ENCODE assay signal across 17 cellular contexts in genomic region chr4:110139815-110140214, GRCh38. TPM values are rescaled to one million over a fixed set of nuclear protein-coding genes. Genes with fewer than 3 reads are reported as not detected.
A peak's percentile ranks its signal among the peaks of the same experiment; 100 is the strongest.
DNase-seq lines count a peak whose midpoint lies in the region; ATAC-seq and TF ChIP-seq lines count a peak whose summit lies in the region.
"Had no signal": no experiment of that assay in that cellular context is flagged by ENCODE, and none has a peak within 500 bp of the region (broad histone marks: within the 10 kb centered on the region; RNA-seq: fewer than 3 reads in every experiment).

No MANE protein-coding gene starts in this region.

- H2BK15ac ChIP-seq in mesenchymal stem cell (ENCODE audit: low read depth, poor library complexity, severe bottlenecking) = no peak overlapping the region

- H3K4me1 Mint-ChIP-seq in GM23338 (peaks cover 21% of the 10 kb centered on the region; the same call in 2 of the 3 replicates), WTC11 (peaks cover 19% of the 10 kb centered on the region), type B pancreatic cell (ENCODE audit: unreplicated experiment) (peaks cover 19% of the 10 kb centered on the region)

- H3K79me2 ChIP-seq in GM23338 (replicated peaks; ENCODE audit: insufficient read depth) = peaks cover 59% of the 10 kb centered on the region

- H3K4me3 Mint-ChIP-seq in GM23338 (no peak overlapping the region), WTC11 (no peak overlapping the region), type B pancreatic cell (peak overlapping the region; percentile 31)
- H3K4me3 Mint-ChIP-seq: CD8-positive, alpha-beta T cell had no signal

- 90% methylated on average over 3 of the region's 3 CpGs for WGBS in mesenchymal stem cell

- H3K9me3 ChIP-seq in mesenchymal stem cell (ENCODE audit: control insufficient read depth, low read length) (no peaks in the 10 kb centered on the region), gastrocnemius medialis (no peaks in the 10 kb centered on the region)
- H3K9me3 ChIP-seq: BLaER1 treated with 17β-estradiol and CSF1 and Interleukin-3, amounts not matched to agents 10 nM and 100 nM had no signal

- H3K36me3 Mint-ChIP-seq in GM23338 (ENCODE audit: low read depth) (peaks cover 10% of the 10 kb centered on the region), WTC11 (peaks cover 12% of the 10 kb centered on the region), type B pancreatic cell (peaks cover 7% of the 10 kb centered on the region)
- no peaks in the 10 kb centered on the region for H3K36me3 Mint-ChIP-seq in activated naive CD4-positive, alpha-beta T cell treated with anti-CD3 and anti-CD28 coated beads, Interleukin-2, amount 50 U/mL, for 72 hours
- H3K36me3 Mint-ChIP-seq: CD8-positive, alpha-beta T cell had no signal

- H3K79me1 ChIP-seq in mesenchymal stem cell (replicated peaks; ENCODE audit: low read length, poor library complexity, severe bottlenecking) = peaks cover 13% of the 10 kb centered on the region

- CTCF ChIA-PET in WTC11 (lab: Charles Lee) = no interaction called here

- no peak overlapping the region for H4K91ac ChIP-seq in mesenchymal stem cell (ENCODE audit: low read length)

- H3K27ac Mint-ChIP-seq in GM23338 (no peak overlapping the region; the same call in 1 of the 2 replicates), WTC11 (no peak overlapping the region), type B pancreatic cell (no peak overlapping the region)
- no peak overlapping the region for H3K27ac Mint-ChIP-seq in activated naive CD4-positive, alpha-beta T cell treated with anti-CD3 and anti-CD28 coated beads, Interleukin-2, amount 50 U/mL, for 72 hours
- H3K27ac Mint-ChIP-seq: CD8-positive, alpha-beta T cell had no signal

- DNase-seq in GM23338 (ENCODE audit: low spot score) (no peak), WTC11 (ENCODE audit: low spot score) (no peak), mesenchymal stem cell (no peak), type B pancreatic cell (ENCODE audit: extremely low spot score, unreplicated experiment) (no peak), gastrocnemius medialis (no peak), GF-D8 (lab: John Stamatoyannopoulos, UW) (no peak)
- DNase-seq in activated naive CD4-positive, alpha-beta T cell treated with anti-CD3 and anti-CD28 coated beads, Interleukin-2, amount 50 U/mL, for 72 hours (ENCODE audit: low spot score in 2 of 2) = no peak
- DNase-seq: CD8-positive, alpha-beta T cell; GOT3; KBM-7; NCI-H1105 treated with DMSO at 0.1 percent for 48 hours; NCI-H1694; OCI-M1; SHP77 had no signal

- H3F3A ChIP-seq in GM23338 (replicated peaks; ENCODE audit: low read depth) = no peaks in the 10 kb centered on the region

- H4K8ac ChIP-seq in mesenchymal stem cell (ENCODE audit: low read length) = peak overlapping the region; percentile 19

- no peak overlapping the region for H3K4ac ChIP-seq in mesenchymal stem cell (ENCODE audit: low read depth in 1 of 2, low read length in 2 of 2)

- H3K27me3 Mint-ChIP-seq in GM23338 (ENCODE audit: insufficient read depth, low read depth, poor library complexity) (no peaks in the 10 kb centered on the region), WTC11 (ENCODE audit: low read depth) (no peaks in the 10 kb centered on the region), type B pancreatic cell (no peaks in the 10 kb centered on the region)

- H3K9me3 Mint-ChIP-seq in GM23338 (no peaks in the 10 kb centered on the region), WTC11 (peaks cover 5% of the 10 kb centered on the region), type B pancreatic cell (peaks cover 8% of the 10 kb centered on the region)
- no peaks in the 10 kb centered on the region for H3K9me3 Mint-ChIP-seq in activated naive CD4-positive, alpha-beta T cell treated with anti-CD3 and anti-CD28 coated beads, Interleukin-2, amount 50 U/mL, for 72 hours
- H3K9me3 Mint-ChIP-seq: CD8-positive, alpha-beta T cell had no signal

- H4K20me1 ChIP-seq in GM23338 (replicated peaks; ENCODE audit: insufficient read depth) = peaks cover 7% of the 10 kb centered on the region; the same call in 1 of the 2 replicates
- H4K20me1 ChIP-seq: BLaER1 treated with 17β-estradiol and CSF1 and Interleukin-3, amounts not matched to agents 10 nM and 100 nM had no signal

- H3K27ac ChIP-seq in GM23338 (ENCODE audit: low read depth) (no peak overlapping the region), mesenchymal stem cell (ENCODE audit: low read length, poor library complexity, severe bottlenecking) (no peak overlapping the region), gastrocnemius medialis (no peak overlapping the region)
- H3K27ac ChIP-seq: BLaER1 treated with 17β-estradiol and CSF1 and Interleukin-3, amounts not matched to agents 10 nM and 100 nM; SK-N-MC had no signal

- no peak overlapping the region for H2BK120ac ChIP-seq in mesenchymal stem cell (ENCODE audit: low read depth, low read length)

- POLR2A ChIA-PET in WTC11 (lab: Charles Lee) = no interaction called here

- TF ChIP-seq CTCF in GM23338 (conservative IDR thresholded peaks at IDR 0.05; ENCODE audit: low read depth in 2 of 2) = no peak
- no peak for TF ChIP-seq CTCF in WTC11 (IDR thresholded peaks at IDR 0.05)
- TF ChIP-seq CTCF in type B pancreatic cell (conservative IDR thresholded peaks at IDR 0.05) = no peak
- TF ChIP-seq CTCF in gastrocnemius medialis (IDR thresholded peaks at IDR 0.05 in 4 of 5, conservative IDR thresholded peaks at IDR 0.05 in 1 of 5) = no peak

- H2AK5ac ChIP-seq in mesenchymal stem cell (ENCODE audit: low read length, severe bottlenecking) = no peak overlapping the region

- H3K9ac ChIP-seq in mesenchymal stem cell (ENCODE audit: low read length) = no peak overlapping the region
- H3K9ac ChIP-seq: BLaER1 treated with 17β-estradiol and CSF1 and Interleukin-3, amounts not matched to agents 10 nM and 100 nM had no signal

- H3K4me3 ChIP-seq in GM23338 (no peak overlapping the region), mesenchymal stem cell (ENCODE audit: insufficient read depth in 1 of 2, low read depth in 1 of 2, low read length in 2 of 2) (no peak overlapping the region), gastrocnemius medialis (no peak overlapping the region)
- H3K4me3 ChIP-seq: BLaER1 treated with 17β-estradiol and CSF1 and Interleukin-3, amounts not matched to agents 10 nM and 100 nM; SK-N-MC had no signal

- no peak overlapping the region for H2BK5ac ChIP-seq in mesenchymal stem cell (ENCODE audit: low read depth, low read length, poor library complexity, severe bottlenecking)

- H3K27me3 ChIP-seq in GM23338 (ENCODE audit: insufficient read depth) = no peaks in the 10 kb centered on the region
- no peaks in the 10 kb centered on the region for H3K27me3 ChIP-seq in mesenchymal stem cell (ENCODE audit: control insufficient read depth in 1 of 2, insufficient read depth in 1 of 2, low read length in 2 of 2)
- no peaks in the 10 kb centered on the region for H3K27me3 ChIP-seq in gastrocnemius medialis
- H3K27me3 ChIP-seq: BLaER1 treated with 17β-estradiol and CSF1 and Interleukin-3, amounts not matched to agents 10 nM and 100 nM had no signal

- H2AFZ ChIP-seq in GM23338 (no peak overlapping the region), mesenchymal stem cell (ENCODE audit: low read depth, low read length) (no peak overlapping the region)

- H3K14ac ChIP-seq in mesenchymal stem cell (ENCODE audit: low read length in 2 of 2) = peak overlapping the region in 1 of 2 experiments; percentile 70

- H3K36me3 ChIP-seq in GM23338 (ENCODE audit: insufficient read depth) (no peaks in the 10 kb centered on the region; the same call in 1 of the 2 replicates), mesenchymal stem cell (ENCODE audit: control insufficient read depth in 1 of 2, insufficient read depth in 2 of 2, low read depth in 1 of 2, low read length in 2 of 2) (no peaks in the 10 kb centered on the region), gastrocnemius medialis (no peaks in the 10 kb centered on the region)

- in situ Hi-C loops in gastrocnemius medialis (cut with MboI; ENCODE audit: low sequenced_read_pairs in 4 of 4) = no loop called here

- H3K9me2 ChIP-seq in GM23338 (ENCODE audit: insufficient read depth) = no peaks in the 10 kb centered on the region

- no peak for TF ChIP-seq POLR2A in gastrocnemius medialis (IDR thresholded peaks at IDR 0.05)

- H3K4me2 ChIP-seq in GM23338 = no peak overlapping the region
- no peak overlapping the region for H3K4me2 ChIP-seq in mesenchymal stem cell (ENCODE audit: low read length, poor library complexity, severe bottlenecking)

- H3K4me1 ChIP-seq in GM23338 (ENCODE audit: insufficient read depth) (0 out of 2 replicates have a peak, but pooled peaks cover under 1% of the 10 kb centered on the region), mesenchymal stem cell (ENCODE audit: control insufficient read depth, insufficient read depth, low read depth, low read length) (peaks cover 2% of the 10 kb centered on the region), gastrocnemius medialis (no peaks in the 10 kb centered on the region)

- peak overlapping the region in 1 of 2 experiments; percentile 66 for H3K18ac ChIP-seq in mesenchymal stem cell (ENCODE audit: low read depth in 1 of 2, low read length in 2 of 2)

- peak; percentile 72 for ATAC-seq in GM23338
- ATAC-seq in WTC11 = peak; percentile 78
- ATAC-seq in activated naive CD4-positive, alpha-beta T cell treated with anti-CD3 and anti-CD28 coated beads, Interleukin-2, amount 50 U/mL, for 72 hours = no peak
- ATAC-seq in gastrocnemius medialis = no peak
- ATAC-seq: CD8-positive, alpha-beta T cell; HCT116 had no signal

- no peak overlapping the region for H3K23ac ChIP-seq in mesenchymal stem cell (ENCODE audit: low read length in 2 of 2)

- intact Hi-C loops in gastrocnemius medialis (cut with DNase I; ENCODE audit: low total_unique reads) = no loop called here

- H2BK12ac ChIP-seq in mesenchymal stem cell (ENCODE audit: low read length in 2 of 2) = peak overlapping the region in 1 of 2 experiments; percentile 18

TF ChIP-seq in GM23338, 12 proteins besides CTCF, POLR2A, EP300 and RAD21 (continues in another document):
- TF ChIP-seq POLR2AphosphoS5 (IDR thresholded peaks at IDR 0.05; ENCODE audit: low read depth) = no peak
- no peak for TF ChIP-seq NANOG (IDR thresholded peaks at IDR 0.05; ENCODE audit: borderline replicate concordance)
- no peak for TF ChIP-seq EZH2phosphoT487 (IDR thresholded peaks at IDR 0.05; ENCODE audit: unreplicated experiment)

TF ChIP-seq in WTC11, 78 proteins besides CTCF, POLR2A, EP300 and RAD21 (continues in another document):
- TF ChIP-seq IRF2 (CRISPR knock-in tag; IDR thresholded peaks at IDR 0.05; ENCODE audit: borderline replicate concordance, low read depth) = no peak

RNA-seq across cellular contexts. Expression of gene ELOVL6, which starts 58.6 kb away (rescaled TPM):
- 84.6 and 89.5 TPM in 2 replicates for total RNA-seq in GM23338 (2014; rRNA removed; shearing (Covaris generic))
- 74.5 and 82.7 TPM in 2 replicates for polyA plus RNA-seq in GM23338 (2016; fragmentation: Nextera tagmentation; extraction: Ambion mirVana)
- total RNA-seq in WTC11 (2021) = 83.8 to 87.4 TPM (median 84.2 TPM) in 3 replicates
- 49.2 TPM for polyA plus RNA-seq in mesenchymal stem cell (2013, experiment 1 of 2)
- 50.6 TPM for polyA plus RNA-seq in mesenchymal stem cell (2013, experiment 2 of 2)
- total RNA-seq in type B pancreatic cell (ENCODE audit: low replicate concordance) = 33.4 and 51.6 TPM in 2 replicates
- total RNA-seq in activated naive CD4-positive, alpha-beta T cell treated with anti-CD3 and anti-CD28 coated beads, Interleukin-2, amount 50 U/mL, for 72 hours = 1 to 10 TPM; 5.6 to 8.9 TPM
- total RNA-seq in gastrocnemius medialis = under 1 TPM in 3 of 4 donors, not detected in 1; 0.10 to 0.42 (median 0.13) TPM

Comparison
In these comparisons a context has a peak if more than half of its experiments do, and no peak if none do; other contexts are left out.
1. ATAC-seq: peak in GM23338 (single experiment) and WTC11 (single experiment); none in activated naive CD4-positive, alpha-beta T cell treated with anti-CD3 and anti-CD28 coated beads, Interleukin-2, amount 50 U/mL, for 72 hours (0 of 2) and gastrocnemius medialis (0 of 2).
2. RNA of gene ELOVL6, which starts 58.6 kb away (total RNA-seq): 84.6 to 89.5 TPM in GM23338, 83.8 to 87.4 TPM in WTC11, 33.4 to 51.6 TPM in type B pancreatic cell and 5.6 to 8.9 TPM in activated naive CD4-positive, alpha-beta T cell treated with anti-CD3 and anti-CD28 coated beads, Interleukin-2, amount 50 U/mL, for 72 hours; 0.10 to 0.42 TPM in gastrocnemius medialis; every median in the first group is over 4 times any median in the second.